ENCODE assay signal across 12 cellular contexts in genomic region chr3:136343446-136343845, GRCh38.
DNase-seq lines count a peak whose midpoint lies in the region; ATAC-seq and TF ChIP-seq lines count a peak whose summit lies in the region.
"Had no signal": no experiment of that assay in that cellular context is flagged by ENCODE, and none has a peak within 500 bp of the region (broad histone marks: within the 10 kb centered on the region; RNA-seq: fewer than 3 reads in every experiment).

No MANE protein-coding gene starts in this region.

- peak; percentile 93 for DNase-seq in NCI-H510A treated with DMSO at 0.1 percent for 48 hours (lab: John Stamatoyannopoulos, UW)
- DNase-seq in colonic mucosa, result peak; percentile 63
- no peak for DNase-seq in COLO829 (ENCODE audit: low spot score)
- no peak for DNase-seq in RPMI8226
- DNase-seq: activated CD4-positive, alpha-beta T cell treated with anti-CD3 and anti-CD28 coated beads for 4 hours; activated effector memory CD4-positive, alpha-beta T cell treated with Interleukin-2 at 50 U/mL for 16 hours; NCI-H1436 treated with DMSO at 0.1 percent for 48 hours; T-helper 2 cell had no signal

- no peak overlapping the region for H3K27ac ChIP-seq in HEK293 (ENCODE audit: extremely low read depth, low read depth, low read length)
- H3K27ac ChIP-seq in colonic mucosa, result peak overlapping the region; percentile 66
- H3K27ac ChIP-seq in rectal smooth muscle tissue (ENCODE audit: low read depth, low read length), result peak overlapping the region; percentile 64

- CTCF ChIA-PET in HEK293 (lab: Yijun Ruan, JAX), result interaction anchor here (0.8 kb wide), 1 partner anchor 670 kb away, joined by 5 read pairs; no protein-coding TSS in a partner anchor

- H3K9me3 ChIP-seq in HEK293 (ENCODE audit: control insufficient read depth, insufficient read depth, low read depth, low read length), result no peaks in the 10 kb centered on the region
- H3K9me3 ChIP-seq in colonic mucosa, result no peaks in the 10 kb centered on the region
- H3K9me3 ChIP-seq: HAP-1 had no signal

- no peak for TF ChIP-seq CTCF in HEK293 (tag by site-specific recombination; IDR thresholded peaks at IDR 0.05)
- no peak for TF ChIP-seq CTCF in colonic mucosa (IDR thresholded peaks at IDR 0.05)

- POLR2A ChIA-PET in HEK293 (lab: Yijun Ruan, JAX), result no interaction called here

- H3K9ac ChIP-seq in colonic mucosa (ENCODE audit: low read depth in 2 of 2, low read length in 2 of 2) (no peak overlapping the region), rectal smooth muscle tissue (ENCODE audit: low read length) (no peak overlapping the region)

- H3K4me1 ChIP-seq in HEK293 (ENCODE audit: control insufficient read depth, insufficient read depth, low read length) (peaks cover 5% of the 10 kb centered on the region; the same call in 1 of the 2 replicates), colonic mucosa (no peaks in the 10 kb centered on the region), rectal smooth muscle tissue (ENCODE audit: control insufficient read depth, insufficient read depth, low read length) (peaks cover 10% of the 10 kb centered on the region)
- H3K4me1 ChIP-seq: HAP-1 had no signal

- H3K36me3 ChIP-seq in HEK293 (ENCODE audit: control insufficient read depth in 2 of 2, insufficient read depth in 1 of 2, low read length in 2 of 2) (peaks cover 6 to 30% of the 10 kb centered on the region in 2 experiments), colonic mucosa (no peaks in the 10 kb centered on the region), rectal smooth muscle tissue (ENCODE audit: control insufficient read depth, insufficient read depth, low read length) (peaks cover under 1% of the 10 kb centered on the region)

- intact Hi-C loops in colonic mucosa (cut with DNase I), result no loop called here

- H3K27me3 ChIP-seq in colonic mucosa, result no peaks in the 10 kb centered on the region
- H3K27me3 ChIP-seq in rectal smooth muscle tissue (ENCODE audit: control insufficient read depth, insufficient read depth, low read length), result no peaks in the 10 kb centered on the region

- H3K4me3 ChIP-seq in HEK293 (ENCODE audit: low read depth, low read length), result no peak overlapping the region
- no peak overlapping the region for H3K4me3 ChIP-seq in colonic mucosa
- H3K4me3 ChIP-seq in rectal smooth muscle tissue (ENCODE audit: low read length), result no peak overlapping the region
- H3K4me3 ChIP-seq: HAP-1 had no signal

- no peak for ATAC-seq in HG03521 (IDR thresholded peaks at IDR 0.05; ENCODE audit: unreplicated experiment)

TF ChIP-seq in HEK293, 187 proteins besides CTCF, POLR2A, EP300 and RAD21:
- TF ChIP-seq PRDM1 (tag by site-specific recombination; IDR thresholded peaks at IDR 0.05), result no peak
- TF ChIP-seq ZNF391 (tag by site-specific recombination; IDR thresholded peaks at IDR 0.05; ENCODE audit: borderline replicate concordance, low read depth), result no peak
- TF ChIP-seq ZNF202 (tag by site-specific recombination; IDR thresholded peaks at IDR 0.05; ENCODE audit: borderline replicate concordance), result no peak
- TF ChIP-seq ZNF514 (tag by site-specific recombination; IDR thresholded peaks at IDR 0.05), result no peak
- TF ChIP-seq ZNF239 (tag by site-specific recombination; IDR thresholded peaks at IDR 0.05), result peak; percentile 85; the same call in 1 of the 2 replicates
- TF ChIP-seq PRDM2 (tag by site-specific recombination; IDR thresholded peaks at IDR 0.05; ENCODE audit: borderline replicate concordance), result no peak
- peak; percentile 44; the same call in 1 of the 2 replicates for TF ChIP-seq ZNF549 (tag by site-specific recombination; IDR thresholded peaks at IDR 0.05)
- no peak for TF ChIP-seq ZNF48 (tag by site-specific recombination; IDR thresholded peaks at IDR 0.05)
- no peak for TF ChIP-seq OVOL3 (tag by site-specific recombination; IDR thresholded peaks at IDR 0.05)
- TF ChIP-seq BCL6B (tag by site-specific recombination; IDR thresholded peaks at IDR 0.05), result peak; percentile 61
- TF ChIP-seq ZNF658 (tag by site-specific recombination; IDR thresholded peaks at IDR 0.05), result no peak

Comparison
In these comparisons a context has a peak if more than half of its experiments do, and no peak if none do; other contexts are left out.
1. DNase-seq: peak in NCI-H510A treated with DMSO at 0.1 percent for 48 hours (single experiment) and colonic mucosa (single experiment); none in COLO829 (single experiment) and RPMI8226 (single experiment).